Comparison of ENCODE assay signal across 14 cellular contexts in the genomic region with DNA sequence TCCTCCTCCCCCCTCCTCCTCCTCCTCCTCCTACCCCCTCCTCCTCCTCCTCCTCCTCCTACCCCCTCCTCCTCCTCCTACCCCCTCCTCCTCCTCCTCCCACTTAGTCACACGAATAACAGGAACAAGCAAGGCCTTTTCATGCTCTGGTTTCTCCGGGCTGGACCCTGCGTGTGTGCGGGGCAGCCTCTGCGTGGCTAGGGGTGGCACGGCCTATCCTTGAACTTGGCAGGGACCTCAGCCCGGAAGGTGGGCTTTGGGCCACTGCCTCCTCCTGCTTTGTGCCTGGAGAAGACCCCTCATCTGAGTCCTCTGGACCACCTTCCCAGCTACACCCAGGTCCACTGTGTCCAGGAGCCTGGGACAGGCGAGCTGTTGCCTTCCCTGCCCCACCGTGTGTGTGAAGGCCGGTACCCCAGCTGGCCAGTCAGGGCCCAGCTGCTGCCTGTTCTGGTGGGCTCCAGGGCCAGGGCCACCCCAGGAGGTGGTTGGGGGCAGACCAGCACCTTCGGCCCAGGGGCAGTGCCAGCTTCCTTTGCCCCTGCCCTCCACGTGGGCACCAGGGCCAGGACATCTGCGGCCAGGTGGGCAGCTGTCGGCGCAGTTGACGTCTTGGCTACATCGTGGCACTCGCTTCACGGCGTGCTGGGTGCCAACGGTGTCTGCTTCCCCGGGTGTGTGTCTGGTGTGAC. TPM values are rescaled to one million over a fixed set of nuclear protein-coding genes. Genes with fewer than 3 reads are reported as not detected.
DNase-seq lines count a peak whose midpoint lies in the region; ATAC-seq, FAIRE-seq and TF ChIP-seq lines count a peak whose summit lies in the region.
"Had no signal": no experiment of that assay in that cellular context is flagged by ENCODE, and none has a peak within 500 bp of the region (broad histone marks: within the 10 kb centered on the region; RNA-seq: fewer than 3 reads in every experiment).

No MANE protein-coding gene starts in this region.

- peak; percentile 41 for DNase-seq in Ammon's horn (ENCODE audit: low spot score)
- DNase-seq in adrenal gland, result peak in 5 of 7 donors; percentile 40 to 73 (median 64)
- peak; percentile 83 for DNase-seq in kidney
- DNase-seq in stomach, result no peak
- no peak for DNase-seq in activated naive CD8-positive, alpha-beta T cell treated with anti-CD3 and anti-CD28 coated beads for 36 hours
- no peak for DNase-seq in NAMALWA (ENCODE audit: low spot score)
- no peak for DNase-seq in dedifferentiated amniotic fluid mesenchymal stem cell (ENCODE audit: extremely low spot score)
- DNase-seq: activated CD4-positive, alpha-beta T cell treated with anti-CD3 and anti-CD28 coated beads, Interleukin-2, amount 10 ng/mL, durations not matched to agents 7 days and 5 days; effector CD8-positive, alpha-beta T cell; naive thymus-derived CD4-positive, alpha-beta T cell; NCI-H146 had no signal

- H3K9me3 Mint-ChIP-seq in activated naive CD8-positive, alpha-beta T cell treated with anti-CD3 and anti-CD28 coated beads for 36 hours, result no peaks in the 10 kb centered on the region
- H3K9me3 Mint-ChIP-seq: activated CD4-positive, alpha-beta T cell treated with anti-CD3 and anti-CD28 coated beads, Interleukin-2, amount 10 ng/mL, durations not matched to agents 7 days and 5 days; activated T-helper 1 cell treated with anti-CD3 and anti-CD28 coated beads, Interleukin-12 subunit alpha, Interleukin-12 subunit beta, Interleukin-2, Interleukin-4 antibody, amounts not matched to agents 30 ng/mL and 10 ng/mL and 1 ng/mL, durations not matched to agents 14 hours and 24 hours and 36 hours; naive thymus-derived CD4-positive, alpha-beta T cell had no signal

- H3K27ac ChIP-seq in adrenal gland (peak overlapping the region; percentile 49 to 94 (median 90)), kidney (ENCODE audit: low read depth in 2 of 2, low read length in 2 of 2) (peak overlapping the region; percentile 20 to 67), stomach (peak overlapping the region; percentile 28 to 79 (median 76))

- peaks cover 0 to 53% of the 10 kb centered on the region in 2 donors for H3K36me3 ChIP-seq in adrenal gland (replicated peaks in 1 of 2)
- H3K36me3 ChIP-seq in kidney (ENCODE audit: control insufficient read depth in 1 of 2, insufficient read depth in 2 of 2, low read length in 2 of 2), result peaks cover 23 to 40% of the 10 kb centered on the region in 2 donors
- peaks cover 58 to 78% (median 70%) of the 10 kb centered on the region in 4 donors for H3K36me3 ChIP-seq in stomach

- TF ChIP-seq CTCF in adrenal gland (IDR thresholded peaks at IDR 0.05) (no peak), kidney (IDR thresholded peaks at IDR 0.05; ENCODE audit: borderline replicate concordance, extremely low read depth, insufficient read depth) (no peak), stomach (IDR thresholded peaks at IDR 0.05) (no peak)

- H3K27me3 Mint-ChIP-seq in activated naive CD8-positive, alpha-beta T cell treated with anti-CD3 and anti-CD28 coated beads for 36 hours, result no peaks in the 10 kb centered on the region
- H3K27me3 Mint-ChIP-seq: activated CD4-positive, alpha-beta T cell treated with anti-CD3 and anti-CD28 coated beads, Interleukin-2, amount 10 ng/mL, durations not matched to agents 7 days and 5 days; naive thymus-derived CD4-positive, alpha-beta T cell had no signal

- no peak overlapping the region for H3K27ac Mint-ChIP-seq in activated naive CD8-positive, alpha-beta T cell treated with anti-CD3 and anti-CD28 coated beads for 36 hours
- H3K27ac Mint-ChIP-seq: activated CD4-positive, alpha-beta T cell treated with anti-CD3 and anti-CD28 coated beads, Interleukin-2, amount 10 ng/mL, durations not matched to agents 7 days and 5 days; activated T-helper 1 cell treated with anti-CD3 and anti-CD28 coated beads, Interleukin-12 subunit alpha, Interleukin-12 subunit beta, Interleukin-2, Interleukin-4 antibody, amounts not matched to agents 30 ng/mL and 10 ng/mL and 1 ng/mL, durations not matched to agents 14 hours and 24 hours and 36 hours had no signal

- H3K4me1 ChIP-seq in adrenal gland (replicated peaks in 1 of 2) (peaks cover 34 to 44% of the 10 kb centered on the region in 2 donors), kidney (ENCODE audit: control insufficient read depth in 1 of 2, insufficient read depth in 1 of 2, low read depth in 1 of 2, low read length in 2 of 2) (peaks cover 3 to 24% of the 10 kb centered on the region in 2 donors), stomach (peaks cover 28 to 59% (median 44%) of the 10 kb centered on the region in 4 donors)

- H3K4me3 ChIP-seq in adrenal gland (no peak overlapping the region), kidney (ENCODE audit: low read length in 2 of 2) (no peak overlapping the region), stomach (no peak overlapping the region)

- intact Hi-C loops in adrenal gland (cut with DNase I), result no loop called here
- intact Hi-C loops in kidney (cut with DNase I), result no loop called here
- intact Hi-C loops in stomach (cut with DNase I; ENCODE audit: low total_unique reads), result no loop called here

- TF ChIP-seq POLR2A in adrenal gland (IDR thresholded peaks at IDR 0.05) (peak in 1 of 2 donors; percentile 14), stomach (IDR thresholded peaks at IDR 0.05) (no peak)

- H3K27me3 ChIP-seq in adrenal gland (no peaks in the 10 kb centered on the region), stomach (no peaks in the 10 kb centered on the region)

- WGBS in adrenal gland, 4 donors, result 44 to 82% (median 62%) methylated on average over 9 to 21 of the region's 22 CpGs
- WGBS in stomach, 5 donors, result 57 to 84% (median 80%) methylated on average over 9 to 22 of the region's 22 CpGs

- no peak overlapping the region for H3K4me3 Mint-ChIP-seq in activated naive CD8-positive, alpha-beta T cell treated with anti-CD3 and anti-CD28 coated beads for 36 hours
- H3K4me3 Mint-ChIP-seq: activated CD4-positive, alpha-beta T cell treated with anti-CD3 and anti-CD28 coated beads, Interleukin-2, amount 10 ng/mL, durations not matched to agents 7 days and 5 days; activated T-helper 1 cell treated with anti-CD3 and anti-CD28 coated beads, Interleukin-12 subunit alpha, Interleukin-12 subunit beta, Interleukin-2, Interleukin-4 antibody, amounts not matched to agents 30 ng/mL and 10 ng/mL and 1 ng/mL, durations not matched to agents 14 hours and 24 hours and 36 hours; naive thymus-derived CD4-positive, alpha-beta T cell had no signal

- H3K9me3 ChIP-seq in adrenal gland (replicated peaks in 1 of 3) (no peaks in the 10 kb centered on the region), kidney (ENCODE audit: control insufficient read depth in 1 of 2, low read length in 2 of 2) (no peaks in the 10 kb centered on the region), stomach (no peaks in the 10 kb centered on the region)

- TF ChIP-seq EP300 in stomach (IDR thresholded peaks at IDR 0.05), result no peak

- no peak overlapping the region for H3K9ac ChIP-seq in kidney (ENCODE audit: low read length in 2 of 2)

- no peak for ATAC-seq in HG03175 (IDR thresholded peaks at IDR 0.05; ENCODE audit: unreplicated experiment)
- ATAC-seq: naive thymus-derived CD4-positive, alpha-beta T cell had no signal

- no peak for FAIRE-seq in kidney (lab: Jason Lieb, UNC)
- FAIRE-seq: keratinocyte had no signal

- peaks cover 5% of the 10 kb centered on the region for H3K4me1 Mint-ChIP-seq in activated naive CD8-positive, alpha-beta T cell treated with anti-CD3 and anti-CD28 coated beads for 36 hours

- peaks cover 3% of the 10 kb centered on the region for H3K36me3 Mint-ChIP-seq in activated naive CD8-positive, alpha-beta T cell treated with anti-CD3 and anti-CD28 coated beads for 36 hours

RNA-seq across cellular contexts. Expression of a gene that starts 35.4 kb away (rescaled TPM):
- total RNA-seq in adrenal gland (1 to 10 TPM in 6 of 8 donors, under 1 TPM in 2; 0.06 to 2.6 (median 1.7) TPM), kidney (0.88 TPM), stomach (1 to 10 TPM in 3 of 5 donors, under 1 TPM in 1, not detected in 1; 0.87 to 2.0 (median 1.9) TPM)
- polyA plus RNA-seq in adrenal gland (1 to 10 TPM in 1 of 3 donors, under 1 TPM in 2; 0.72 to 1.2 (median 0.88) TPM), kidney (ENCODE audit: insufficient read depth, low read depth, low replicate concordance) (0.97 TPM), stomach (1 to 10 TPM; 1.5 to 3.6 (median 2.9) TPM)
- 10 to 100 TPM; 71.5 to 74.1 TPM for total RNA-seq in activated naive CD8-positive, alpha-beta T cell treated with anti-CD3 and anti-CD28 coated beads for 36 hours

RNA-seq across cellular contexts. Expression of a gene that starts 40.2 kb away (rescaled TPM):
- total RNA-seq in adrenal gland (10 to 100 TPM; 57.1 to 99.9 (median 68.2) TPM), kidney (92.8 TPM), stomach (100 to 1,000 TPM in 4 of 5 donors, 10 to 100 TPM in 1; 58.2 to 294 (median 141) TPM)
- polyA plus RNA-seq in adrenal gland (10 to 100 TPM; 24.4 to 75.9 (median 25.8) TPM), kidney (ENCODE audit: insufficient read depth, low read depth, low replicate concordance) (9.5 TPM), stomach (10 to 100 TPM; 11.8 to 21.1 (median 12.9) TPM)
- total RNA-seq in activated naive CD8-positive, alpha-beta T cell treated with anti-CD3 and anti-CD28 coated beads for 36 hours, result 10 to 100 TPM; 25.1 to 27.6 TPM

Comparison
In these comparisons a context has a peak if more than half of its experiments do, and no peak if none do; other contexts are left out.
1. DNase-seq: peak in Ammon's horn (single experiment), adrenal gland (5 of 7) and kidney (single experiment); none in stomach (single experiment), activated naive CD8-positive, alpha-beta T cell treated with anti-CD3 and anti-CD28 coated beads for 36 hours (single experiment), NAMALWA (single experiment) and dedifferentiated amniotic fluid mesenchymal stem cell (single experiment).
2. RNA of a gene that starts 35.4 kb away (total RNA-seq): 71.5 to 74.1 TPM in activated naive CD8-positive, alpha-beta T cell treated with anti-CD3 and anti-CD28 coated beads for 36 hours; 0.87 to 2.0 TPM in stomach, 0.06 to 2.6 TPM in adrenal gland and 0.88 TPM in kidney (single experiment); every median in the first group is over 10 times any median in the second.
3. Peak in every context shown above with its lines, with median percentiles within 50 percentile points of each other: H3K27ac ChIP-seq.